In the genomic region with DNA sequence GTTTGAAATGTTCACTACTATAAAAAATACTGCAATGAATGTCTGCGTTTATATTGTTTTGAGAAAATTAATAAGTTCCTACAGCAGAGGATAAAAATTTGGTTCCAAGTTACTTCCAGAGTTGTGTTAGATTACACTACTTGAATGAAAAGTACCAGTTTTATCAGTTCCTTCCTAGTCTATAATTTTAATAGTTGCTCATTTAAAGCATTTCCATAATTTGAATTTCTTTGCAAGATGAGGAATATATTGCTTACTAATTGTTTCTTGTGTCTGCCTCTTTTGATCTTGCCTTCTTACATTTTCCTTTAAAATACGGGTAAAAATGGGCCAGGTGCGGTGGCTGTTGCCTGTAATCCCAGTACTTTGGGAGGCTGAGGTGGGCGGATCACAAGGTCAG, we compare ENCODE assay signal across 30 cellular contexts. TPM values are rescaled to one million over a fixed set of nuclear protein-coding genes. Genes with fewer than 3 reads are reported as not detected.
"Had no signal": no experiment of that assay in that cellular context is flagged by ENCODE, and none has a peak within 500 bp of the region (broad histone marks: within the 10 kb centered on the region; RNA-seq: fewer than 3 reads in every experiment).

No MANE protein-coding gene starts in this region.

- H3K4me1 ChIP-seq: foreskin keratinocyte, parathyroid adenoma had no signal

- H3K4me3 Mint-ChIP-seq: dendritic cell treated with granulocyte-macrophage colony-stimulating factor and Interleukin-4, amounts not matched to agents 40 ng/mL and 50 ng/mL, for 4 days; mesothelial cell of epicardium; nephron progenitor cell; stimulated activated naive CD8-positive, alpha-beta T cell treated with anti-CD3 and anti-CD28 coated beads, Interleukin-15, amount 100 ng/mL, for 72 hours had no signal

- DNase-seq: colonic mucosa; effector CD8-positive, alpha-beta T cell; foreskin keratinocyte; glutamatergic neuron; heart right ventricle; hippocampal formation; left cardiac atrium; left lung; mesenchymal stem cell; mucosa of descending colon; naive B cell; nephron progenitor cell; right lobe of liver; stimulated activated CD4-positive, alpha-beta T cell treated with anti-CD3 and anti-CD28 coated beads, Interleukin-12 subunit alpha, Interleukin-12 subunit beta, amount 100 ng/mL, for 4 hours; stimulated activated CD4-positive, alpha-beta T cell treated with anti-CD3 and anti-CD28 coated beads, Interleukin-1b, Interleukin-23, amount 100 ng/mL, for 48 hours; stimulated activated CD4-positive, alpha-beta T cell treated with anti-CD3 and anti-CD28 coated beads, Interleukin-4, amount 100 ng/mL, for 1 hour; stimulated activated CD8-positive, alpha-beta memory T cell treated with anti-CD3 and anti-CD28 coated beads, Interleukin-4, amount 100 ng/mL, for 48 hours; stimulated activated naive CD8-positive, alpha-beta T cell treated with anti-CD3 and anti-CD28 coated beads, Interleukin-15, amount 100 ng/mL, for 72 hours; transverse colon; upper lobe of right lung; uterus had no signal

- H3K9me3 Mint-ChIP-seq: dendritic cell treated with granulocyte-macrophage colony-stimulating factor and Interleukin-4, amounts not matched to agents 40 ng/mL and 50 ng/mL, for 4 days; mesothelial cell of epicardium; naive B cell; nephron progenitor cell; stimulated activated naive CD8-positive, alpha-beta T cell treated with anti-CD3 and anti-CD28 coated beads, Interleukin-15, amount 100 ng/mL, for 72 hours had no signal

- ATAC-seq: foreskin keratinocyte; gastroesophageal sphincter; heart right ventricle; left cardiac atrium; left lung; mucosa of descending colon; right lobe of liver; stimulated activated naive CD8-positive, alpha-beta T cell treated with anti-CD3 and anti-CD28 coated beads, Interleukin-15, amount 100 ng/mL, for 72 hours; upper lobe of right lung had no signal

- H3K27ac ChIP-seq: colonic mucosa, esophagus muscularis mucosa, foreskin keratinocyte, gastroesophageal sphincter, heart right ventricle, left lung, neutrophil, parathyroid adenoma, right lobe of liver, suprapubic skin, transverse colon, upper lobe of right lung, uterus had no signal

- H3K27me3 Mint-ChIP-seq: dendritic cell treated with granulocyte-macrophage colony-stimulating factor and Interleukin-4, amounts not matched to agents 40 ng/mL and 50 ng/mL, for 4 days; naive B cell; stimulated activated naive CD8-positive, alpha-beta T cell treated with anti-CD3 and anti-CD28 coated beads, Interleukin-15, amount 100 ng/mL, for 72 hours had no signal

- H3K36me3 ChIP-seq: colonic mucosa, left lung, neutrophil, right lobe of liver, suprapubic skin, uterus had no signal

- H3K9me3 ChIP-seq: colonic mucosa, esophagus muscularis mucosa, gastroesophageal sphincter, heart right ventricle, left lung, mucosa of descending colon, neutrophil, right lobe of liver, suprapubic skin, transverse colon, upper lobe of right lung, uterus had no signal

- H3K36me3 Mint-ChIP-seq: naive B cell had no signal

- H3K27ac Mint-ChIP-seq: dendritic cell treated with granulocyte-macrophage colony-stimulating factor and Interleukin-4, amounts not matched to agents 40 ng/mL and 50 ng/mL, for 4 days; mesothelial cell of epicardium; nephron progenitor cell; progenitor cell of endocrine pancreas had no signal

- H3K4me3 ChIP-seq: colonic mucosa, esophagus muscularis mucosa, gastroesophageal sphincter, heart right ventricle, left lung, mucosa of descending colon, right lobe of liver, smooth muscle cell, suprapubic skin, transverse colon, upper lobe of right lung, uterus had no signal

RNA-seq across cellular contexts. Expression of a gene that starts 23.4 kb away (rescaled TPM):
- total RNA-seq: smooth muscle cell had no signal
